Comparison of ENCODE assay signal across 14 cellular contexts in genomic region chr10:16968722-16969055, GRCh38.
DNase-seq lines count a peak whose midpoint lies in the region; ATAC-seq, FAIRE-seq and TF ChIP-seq lines count a peak whose summit lies in the region.
"Had no signal": no experiment of that assay in that cellular context is flagged by ENCODE, and none has a peak within 500 bp of the region (broad histone marks: within the 10 kb centered on the region; RNA-seq: fewer than 3 reads in every experiment).

No MANE protein-coding gene starts in this region.

- TF ChIP-seq CTCF in keratinocyte (optimal IDR thresholded peaks at IDR 0.05 in 1 of 3, IDR thresholded peaks at IDR 0.05 in 1 of 3, conservative IDR thresholded peaks at IDR 0.05 in 1 of 3; ENCODE audit: extremely low read depth in 1 of 3, insufficient read depth in 2 of 3, low read length in 3 of 3) = no peak

- WGBS in GM23248 (ENCODE audit: low coverage in 1 of 2, low lambda C conversion rate in 2 of 2, missing lambda C conversion rate in 2 of 2), 2 experiments = 23 to 27% methylated on average over 4 of the region's 4 CpGs

- peak overlapping the region; percentile 59 for H3K4me3 Mint-ChIP-seq in activated T-helper 17 cell treated with anti-CD3 and anti-CD28 coated beads, Interleukin-2, amount 50 U/mL, for 72 hours
- H3K4me3 Mint-ChIP-seq: activated CD8-positive, alpha-beta T cell treated with anti-CD3 and anti-CD28 coated beads, Interleukin-2, amount 10 ng/mL, durations not matched to agents 7 days and 5 days; natural killer cell had no signal

- FAIRE-seq in keratinocyte (lab: Jason Lieb, UNC) = no peak
- FAIRE-seq: colon had no signal

- H3K27me3 Mint-ChIP-seq in activated T-helper 17 cell treated with anti-CD3 and anti-CD28 coated beads, Interleukin-2, amount 50 U/mL, for 72 hours = no peaks in the 10 kb centered on the region

- DNase-seq in GM23248 (peak; percentile 78), keratinocyte (ENCODE audit: low read depth, low spot score) (no peak), KG1 (lab: John Stamatoyannopoulos, UW) (no peak), NCI-H526 treated with DMSO at 0.1 percent for 48 hours (lab: John Stamatoyannopoulos, UW) (no peak), activated T-cell treated with anti-CD3 and anti-CD28 coated beads for 4 hours (no peak)
- DNase-seq in effector CD4-positive, alpha-beta T cell = no peak
- DNase-seq: activated CD8-positive, alpha-beta T cell treated with anti-CD3 and anti-CD28 coated beads, Interleukin-2, amount 10 ng/mL, durations not matched to agents 7 days and 5 days; C1 segment of cervical spinal cord; natural killer cell; NCI-H446 had no signal

- H3F3A ChIP-seq in GM23248 (ENCODE audit: insufficient read depth) = peaks cover 42% of the 10 kb centered on the region

- no peak overlapping the region for H3K27ac Mint-ChIP-seq in activated T-helper 17 cell treated with anti-CD3 and anti-CD28 coated beads, Interleukin-2, amount 50 U/mL, for 72 hours
- H3K27ac Mint-ChIP-seq: activated CD8-positive, alpha-beta T cell treated with anti-CD3 and anti-CD28 coated beads, Interleukin-2, amount 10 ng/mL, durations not matched to agents 7 days and 5 days; activated naive CD4-positive, alpha-beta T cell treated with anti-CD3 and anti-CD28 coated beads, Interleukin-2, amount 50 U/mL, for 72 hours; natural killer cell had no signal

- peaks cover 40% of the 10 kb centered on the region for H3K4me1 ChIP-seq in GM23248 (ENCODE audit: insufficient read depth)
- peaks cover 17% of the 10 kb centered on the region for H3K4me1 ChIP-seq in keratinocyte (ENCODE audit: control insufficient read depth, extremely low read depth, insufficient read depth, low read length)
- peaks cover 12 to 24% (median 15%) of the 10 kb centered on the region in 3 donors for H3K4me1 ChIP-seq in skeletal muscle tissue (ENCODE audit: control insufficient read depth in 3 of 3, insufficient read depth in 3 of 3, low read length in 3 of 3)

- no peaks in the 10 kb centered on the region for H3K36me3 Mint-ChIP-seq in activated T-helper 17 cell treated with anti-CD3 and anti-CD28 coated beads, Interleukin-2, amount 50 U/mL, for 72 hours (ENCODE audit: low read depth)
- H3K36me3 Mint-ChIP-seq: activated naive CD4-positive, alpha-beta T cell treated with anti-CD3 and anti-CD28 coated beads, Interleukin-2, amount 50 U/mL, for 72 hours; natural killer cell had no signal

- H2AFZ ChIP-seq in GM23248 (peak overlapping the region; percentile 63), keratinocyte (ENCODE audit: control insufficient read depth, low read length) (peak overlapping the region; percentile 4)

- H4K20me1 ChIP-seq in GM23248 (ENCODE audit: insufficient read depth) (no peaks in the 10 kb centered on the region), keratinocyte (ENCODE audit: control insufficient read depth, extremely low read depth, insufficient read depth, low read length) (no peaks in the 10 kb centered on the region)

- H3K9me1 ChIP-seq in keratinocyte (ENCODE audit: control insufficient read depth, extremely low read depth, insufficient read depth, low read length) = no peaks in the 10 kb centered on the region

- H3K36me3 ChIP-seq in GM23248 (ENCODE audit: low read depth) (no peaks in the 10 kb centered on the region), keratinocyte (ENCODE audit: control insufficient read depth in 2 of 2, extremely low read depth in 1 of 2, insufficient read depth in 2 of 2, low read length in 2 of 2) (no peaks in the 10 kb centered on the region), skeletal muscle tissue (ENCODE audit: control insufficient read depth in 3 of 3, insufficient read depth in 3 of 3, low read length in 3 of 3) (no peaks in the 10 kb centered on the region)

- peaks cover 14% of the 10 kb centered on the region for H3K4me1 Mint-ChIP-seq in activated T-helper 17 cell treated with anti-CD3 and anti-CD28 coated beads, Interleukin-2, amount 50 U/mL, for 72 hours
- H3K4me1 Mint-ChIP-seq: natural killer cell had no signal

- H3K27ac ChIP-seq in GM23248 (peak overlapping the region; percentile 68), keratinocyte (ENCODE audit: control insufficient read depth, insufficient read depth, low read length) (no peak overlapping the region), skeletal muscle tissue (ENCODE audit: low read depth, low read length) (peak overlapping the region; percentile 69)

- dilution Hi-C loops in keratinocyte (cut with MboI; ENCODE audit: extremely low pct_ligation_motif_present, low sequenced_read_pairs) = no loop called here

- H3K9me3 Mint-ChIP-seq in activated T-helper 17 cell treated with anti-CD3 and anti-CD28 coated beads, Interleukin-2, amount 50 U/mL, for 72 hours = no peaks in the 10 kb centered on the region
- H3K9me3 Mint-ChIP-seq: activated naive CD4-positive, alpha-beta T cell treated with anti-CD3 and anti-CD28 coated beads, Interleukin-2, amount 50 U/mL, for 72 hours; natural killer cell had no signal

- H3K9me3 ChIP-seq in GM23248 (ENCODE audit: low read depth) (no peaks in the 10 kb centered on the region), keratinocyte (ENCODE audit: control insufficient read depth, low read depth, low read length) (no peaks in the 10 kb centered on the region), skeletal muscle tissue (ENCODE audit: control insufficient read depth in 3 of 3, low read length in 3 of 3) (no peaks in the 10 kb centered on the region)

- ATAC-seq in activated T-helper 17 cell treated with anti-CD3 and anti-CD28 coated beads, Interleukin-2, amount 50 U/mL, for 72 hours (replicated peaks) = no peak
- ATAC-seq: activated CD8-positive, alpha-beta T cell treated with anti-CD3 and anti-CD28 coated beads, Interleukin-2, amount 10 ng/mL, durations not matched to agents 7 days and 5 days; activated naive CD4-positive, alpha-beta T cell treated with anti-CD3 and anti-CD28 coated beads, Interleukin-2, amount 50 U/mL, for 72 hours; natural killer cell had no signal

- H3K4me2 ChIP-seq in GM23248 (ENCODE audit: unreplicated experiment) (peak overlapping the region; percentile 89), keratinocyte (ENCODE audit: control insufficient read depth, extremely low read depth, insufficient read depth, low read depth, low read length) (peak overlapping the region; percentile 6)

- peak overlapping the region; percentile 32 for H3K4me3 ChIP-seq in GM23248
- H3K4me3 ChIP-seq in keratinocyte (ENCODE audit: control insufficient read depth in 2 of 3, extremely low read depth in 1 of 3, insufficient read depth in 2 of 3, low read depth in 1 of 3, low read length in 3 of 3) = no peak overlapping the region
- H3K4me3 ChIP-seq in skeletal muscle tissue (ENCODE audit: low read length in 3 of 3) = peak overlapping the region in 1 of 3 donors; percentile 7

- H3K9me2 ChIP-seq in GM23248 (ENCODE audit: insufficient read depth) = no peaks in the 10 kb centered on the region

- H3K79me2 ChIP-seq in GM23248 (ENCODE audit: insufficient read depth) (no peaks in the 10 kb centered on the region), keratinocyte (ENCODE audit: control insufficient read depth, insufficient read depth, low read length) (no peaks in the 10 kb centered on the region)

- in situ Hi-C loops in GM23248 (cut with MboI) = no loop called here

- H3K9ac ChIP-seq in GM23248 (peak overlapping the region; percentile 64), keratinocyte (ENCODE audit: control insufficient read depth, extremely low read depth, insufficient read depth, low read length) (no peak overlapping the region), skeletal muscle tissue (ENCODE audit: low read depth in 1 of 3, low read length in 3 of 3) (no peak overlapping the region)

- H3K27me3 ChIP-seq in GM23248 (replicated peaks; ENCODE audit: insufficient read depth) (no peaks in the 10 kb centered on the region), keratinocyte (ENCODE audit: control insufficient read depth, extremely low read depth, insufficient read depth, low read length) (no peaks in the 10 kb centered on the region), skeletal muscle tissue (ENCODE audit: control insufficient read depth in 3 of 3, insufficient read depth in 3 of 3, low read length in 3 of 3) (no peaks in the 10 kb centered on the region)
